Comparison of ENCODE assay signal across 1 cellular context in genomic region chr2:20491739-20492531, GRCh38.
TF ChIP-seq lines count a peak whose summit lies in the region.

No MANE protein-coding gene starts in this region.

TF ChIP-seq in HepG2, 621 proteins besides CTCF, POLR2A, EP300 and RAD21 (continued from another document):
- TF ChIP-seq NCOA2 (CRISPR knock-in tag; IDR thresholded peaks at IDR 0.05) = 0 out of 2 replicates have a peak, but pooled peaks have one; percentile 36
- TF ChIP-seq RXRB (CRISPR knock-in tag; IDR thresholded peaks at IDR 0.05; ENCODE audit: borderline replicate concordance) = peak; percentile 50; the same call in 1 of the 2 replicates
- 0 out of 2 replicates have a peak, but pooled peaks have one; percentile 73 for TF ChIP-seq ZNF44 (CRISPR knock-in tag; IDR thresholded peaks at IDR 0.05)
- peak; percentile 80; the same call in 1 of the 2 replicates for TF ChIP-seq HNRNPL (IDR thresholded peaks at IDR 0.05; ENCODE audit: low read depth, low read length)
- no peak for TF ChIP-seq ZBTB42 (CRISPR knock-in tag; IDR thresholded peaks at IDR 0.05)
- TF ChIP-seq PBX2 (CRISPR knock-in tag; IDR thresholded peaks at IDR 0.05) = no peak
- TF ChIP-seq PRMT3 (CRISPR knock-in tag; IDR thresholded peaks at IDR 0.05; ENCODE audit: borderline replicate concordance, low read depth) = no peak
- TF ChIP-seq ZMAT5 (CRISPR knock-in tag; IDR thresholded peaks at IDR 0.05; ENCODE audit: borderline replicate concordance, low read depth) = no peak
- TF ChIP-seq SAFB2 (CRISPR knock-in tag; IDR thresholded peaks at IDR 0.05; ENCODE audit: borderline replicate concordance, low read depth) = no peak
- no peak for TF ChIP-seq THAP11 (CRISPR knock-in tag; IDR thresholded peaks at IDR 0.05)
- TF ChIP-seq BRCA1 (CRISPR knock-in tag; IDR thresholded peaks at IDR 0.05) = no peak
- no peak for TF ChIP-seq ZNF121 (CRISPR knock-in tag; IDR thresholded peaks at IDR 0.05)
- TF ChIP-seq GRHL1 (CRISPR knock-in tag; conservative IDR thresholded peaks at IDR 0.05) = no peak
- 0 out of 2 replicates have a peak, but pooled peaks have one; percentile 55 for TF ChIP-seq ZNF746 (CRISPR knock-in tag; IDR thresholded peaks at IDR 0.05)
- TF ChIP-seq NFYC (CRISPR knock-in tag; IDR thresholded peaks at IDR 0.05) = no peak
- no peak for TF ChIP-seq ZNF850 (CRISPR knock-in tag; conservative IDR thresholded peaks at IDR 0.05)
- peak; percentile 82 for TF ChIP-seq RXRA (CRISPR knock-in tag; IDR thresholded peaks at IDR 0.05)
- no peak for TF ChIP-seq ZFY (CRISPR knock-in tag; IDR thresholded peaks at IDR 0.05)
- TF ChIP-seq USF2 (IDR thresholded peaks at IDR 0.05; ENCODE audit: low read depth, low read length) = no peak
- TF ChIP-seq USF2 (CRISPR knock-in tag; IDR thresholded peaks at IDR 0.05; ENCODE audit: borderline replicate concordance) = no peak
- TF ChIP-seq U2AF1 (optimal IDR thresholded peaks at IDR 0.05; ENCODE audit: low read depth, low read length) = no peak
- peak; percentile 16; the same call in 1 of the 2 replicates for TF ChIP-seq SOX5 (CRISPR knock-in tag; IDR thresholded peaks at IDR 0.05; ENCODE audit: borderline replicate concordance)
- TF ChIP-seq SOX6 (IDR thresholded peaks at IDR 0.05) = no peak
- peak; percentile 25; the same call in 1 of the 2 replicates for TF ChIP-seq SOX6 (CRISPR knock-in tag; IDR thresholded peaks at IDR 0.05)
- peak; percentile 55; the same call in 1 of the 2 replicates for TF ChIP-seq ZNF598 (CRISPR knock-in tag; IDR thresholded peaks at IDR 0.05; ENCODE audit: borderline replicate concordance)
- TF ChIP-seq TBX2 (CRISPR knock-in tag; IDR thresholded peaks at IDR 0.05; ENCODE audit: borderline replicate concordance) = 0 out of 2 replicates have a peak, but pooled peaks have one; percentile 33
- TF ChIP-seq TFAP4 (IDR thresholded peaks at IDR 0.05; ENCODE audit: borderline replicate concordance, low read depth) = peak; percentile 30; the same call in 1 of the 2 replicates
- TF ChIP-seq JUN (CRISPR knock-in tag; IDR thresholded peaks at IDR 0.05) = peak; percentile 57; the same call in 1 of the 2 replicates
- TF ChIP-seq NFKB2 (CRISPR knock-in tag; IDR thresholded peaks at IDR 0.05; ENCODE audit: borderline replicate concordance) = no peak
- peak; percentile 41; the same call in 1 of the 2 replicates for TF ChIP-seq RARA (CRISPR knock-in tag; IDR thresholded peaks at IDR 0.05)
- no peak for TF ChIP-seq TBX3 (IDR thresholded peaks at IDR 0.05; ENCODE audit: borderline replicate concordance)
- TF ChIP-seq ZNF687 (CRISPR knock-in tag; IDR thresholded peaks at IDR 0.05) = peak; percentile 71
- no peak for TF ChIP-seq ZNF891 (CRISPR knock-in tag; IDR thresholded peaks at IDR 0.05)
- peak; percentile 47; the same call in 1 of the 2 replicates for TF ChIP-seq SALL1 (CRISPR knock-in tag; IDR thresholded peaks at IDR 0.05)
- no peak for TF ChIP-seq ZNF562 (CRISPR knock-in tag; IDR thresholded peaks at IDR 0.05; ENCODE audit: borderline replicate concordance)
- no peak for TF ChIP-seq ZFP82 (CRISPR knock-in tag; IDR thresholded peaks at IDR 0.05; ENCODE audit: borderline replicate concordance)
- no peak for TF ChIP-seq MAZ (IDR thresholded peaks at IDR 0.05; ENCODE audit: borderline replicate concordance, low read depth, low read length)
- no peak for TF ChIP-seq MAZ (CRISPR knock-in tag; IDR thresholded peaks at IDR 0.05; ENCODE audit: low read depth)
- peak; percentile 44; the same call in 1 of the 2 replicates for TF ChIP-seq HNF4G (IDR thresholded peaks at IDR 0.05; ENCODE audit: borderline replicate concordance, low read depth, low read length)
- no peak for TF ChIP-seq HNF4G (CRISPR knock-in tag; IDR thresholded peaks at IDR 0.05; ENCODE audit: borderline replicate concordance, low read depth)
- no peak for TF ChIP-seq SIX4 (CRISPR knock-in tag; IDR thresholded peaks at IDR 0.05)
- TF ChIP-seq ZNF281 (CRISPR knock-in tag; IDR thresholded peaks at IDR 0.05; ENCODE audit: borderline replicate concordance) = peak; percentile 82
- no peak for TF ChIP-seq WIZ (CRISPR knock-in tag; IDR thresholded peaks at IDR 0.05)
- TF ChIP-seq KAT8 (CRISPR knock-in tag; IDR thresholded peaks at IDR 0.05) = peak; percentile 28; the same call in 1 of the 2 replicates
- peak; percentile 57; the same call in 1 of the 2 replicates for TF ChIP-seq NR2F6 (IDR thresholded peaks at IDR 0.05)
- TF ChIP-seq NR2F6 (CRISPR knock-in tag; IDR thresholded peaks at IDR 0.05) = peak; percentile 28; the same call in 1 of the 2 replicates
- TF ChIP-seq SNAPC5 (CRISPR knock-in tag; IDR thresholded peaks at IDR 0.05; ENCODE audit: borderline replicate concordance) = no peak
